In genomic region chr7:130941322-130942210, GRCh38 we compare ENCODE assay signal across 8 cellular contexts.
A peak's percentile ranks its signal among the peaks of the same experiment; 100 is the strongest.
DNase-seq lines count a peak whose midpoint lies in the region; ATAC-seq and TF ChIP-seq lines count a peak whose summit lies in the region.

No MANE protein-coding gene starts in this region.

- peak overlapping the region; percentile 89 for H3K27ac Mint-ChIP-seq in activated T-cell treated with anti-CD3 and anti-CD28 coated beads, Interleukin-2, amount 50 U/mL, for 24 hours
- peak overlapping the region; percentile 71 for H3K27ac Mint-ChIP-seq in progenitor cell of endocrine pancreas

- ATAC-seq in HG03108 (IDR thresholded peaks at IDR 0.05; ENCODE audit: unreplicated experiment) (no peak), GM21576 (IDR thresholded peaks at IDR 0.05; ENCODE audit: unreplicated experiment) (no peak)

- H3K4me1 Mint-ChIP-seq in activated T-cell treated with anti-CD3 and anti-CD28 coated beads, Interleukin-2, amount 50 U/mL, for 24 hours (ENCODE audit: low read depth), result peaks cover 89% of the 10 kb centered on the region
- H3K4me1 Mint-ChIP-seq in progenitor cell of endocrine pancreas (ENCODE audit: low read depth), result peaks cover 11% of the 10 kb centered on the region

- no peak for TF ChIP-seq CTCF in progenitor cell of endocrine pancreas (IDR thresholded peaks at IDR 0.05; ENCODE audit: unreplicated experiment)

- peaks cover 98% of the 10 kb centered on the region for H3K36me3 Mint-ChIP-seq in activated T-cell treated with anti-CD3 and anti-CD28 coated beads, Interleukin-2, amount 50 U/mL, for 24 hours (ENCODE audit: low read depth)
- no peaks in the 10 kb centered on the region for H3K36me3 Mint-ChIP-seq in progenitor cell of endocrine pancreas (ENCODE audit: insufficient read depth)

- H3K4me3 Mint-ChIP-seq in activated T-cell treated with anti-CD3 and anti-CD28 coated beads, Interleukin-2, amount 50 U/mL, for 24 hours, result peak overlapping the region; percentile 74
- H3K4me3 Mint-ChIP-seq in progenitor cell of endocrine pancreas (ENCODE audit: low read depth), result no peak overlapping the region

- no peaks in the 10 kb centered on the region for H3K27me3 Mint-ChIP-seq in activated T-cell treated with anti-CD3 and anti-CD28 coated beads, Interleukin-2, amount 50 U/mL, for 24 hours
- no peaks in the 10 kb centered on the region for H3K27me3 Mint-ChIP-seq in progenitor cell of endocrine pancreas

- DNase-seq in activated T-cell treated with anti-CD3 and anti-CD28 coated beads, Interleukin-2, amount 50 U/mL, for 24 hours, result peak; percentile 66
- DNase-seq in activated T-cell treated with anti-CD3 and anti-CD28 coated beads for 4 hours (no peak), UCSD-AML1 (lab: John Stamatoyannopoulos, UW; ENCODE audit: unreplicated experiment) (peak; percentile 30), fibroblast of gingiva (ENCODE audit: low read depth) (peak; percentile 62), progenitor cell of endocrine pancreas (ENCODE audit: low spot score, unreplicated experiment) (no peak)
- no peak for DNase-seq in stimulated activated CD8-positive, alpha-beta memory T cell treated with anti-CD3 and anti-CD28 coated beads, Interleukin-4, amount 100 ng/mL, for 48 hours

- no peaks in the 10 kb centered on the region for H3K9me3 Mint-ChIP-seq in activated T-cell treated with anti-CD3 and anti-CD28 coated beads, Interleukin-2, amount 50 U/mL, for 24 hours
- no peaks in the 10 kb centered on the region for H3K9me3 Mint-ChIP-seq in progenitor cell of endocrine pancreas (ENCODE audit: low read depth)

Comparison
In these comparisons a context has a peak if more than half of its experiments do, and no peak if none do; other contexts are left out.
1. DNase-seq: peak in activated T-cell treated with anti-CD3 and anti-CD28 coated beads, Interleukin-2, amount 50 U/mL, for 24 hours (single experiment), UCSD-AML1 (single experiment) and fibroblast of gingiva (single experiment); none in activated T-cell treated with anti-CD3 and anti-CD28 coated beads for 4 hours (single experiment), progenitor cell of endocrine pancreas (single experiment) and stimulated activated CD8-positive, alpha-beta memory T cell treated with anti-CD3 and anti-CD28 coated beads, Interleukin-4, amount 100 ng/mL, for 48 hours (single experiment).